9 cellular contexts compared by ENCODE assay signal in the genomic region with DNA sequence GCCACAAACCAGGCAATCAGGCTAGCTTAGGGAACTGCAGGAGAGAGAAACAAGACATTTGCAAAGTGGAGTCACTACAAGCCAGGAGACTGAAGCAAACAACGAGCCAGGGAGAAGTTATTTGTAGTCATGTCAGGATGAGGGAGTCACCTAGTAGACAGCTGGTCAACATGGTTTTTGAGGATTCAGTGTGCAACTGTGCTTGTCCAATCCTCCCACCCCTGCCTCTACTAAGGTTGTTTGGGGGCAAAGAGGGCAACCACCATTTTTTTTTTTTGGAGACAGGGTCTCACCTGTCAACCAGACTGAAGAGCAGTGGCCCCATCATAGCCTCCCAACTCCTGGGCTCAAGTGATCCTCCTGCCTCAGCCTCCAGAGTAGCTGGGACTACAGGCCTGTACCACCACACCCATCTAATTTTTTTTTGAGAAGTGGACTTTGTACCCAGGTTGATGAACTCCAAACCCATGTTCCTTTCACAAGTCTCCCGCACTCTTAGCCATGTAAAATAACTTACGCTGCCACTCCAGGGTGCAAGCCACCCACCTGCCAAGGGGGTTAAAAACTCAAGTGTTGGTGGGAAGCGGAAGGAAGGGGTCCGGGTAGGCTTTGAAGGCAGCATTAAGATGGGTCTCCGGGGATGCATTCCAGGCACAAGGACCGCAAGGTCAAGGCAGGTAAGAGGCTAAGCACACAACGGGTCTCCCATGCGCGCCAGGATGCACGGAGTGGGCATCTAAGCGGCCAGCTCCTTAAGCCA. TPM values are rescaled to one million over a fixed set of nuclear protein-coding genes. Genes with fewer than 3 reads are reported as not detected.
DNase-seq lines count a peak whose midpoint lies in the region; ATAC-seq and TF ChIP-seq lines count a peak whose summit lies in the region.
"Had no signal": no experiment of that assay in that cellular context is flagged by ENCODE, and none has a peak within 500 bp of the region (broad histone marks: within the 10 kb centered on the region; RNA-seq: fewer than 3 reads in every experiment).

No MANE protein-coding gene starts in this region.

- peak overlapping the region; percentile 80 to 87 for H3K9ac ChIP-seq in colonic mucosa (ENCODE audit: low read depth in 2 of 2, low read length in 2 of 2)

- H3K4me3 ChIP-seq in AG09309 (ENCODE audit: control insufficient read depth, low read depth, low read length) (peak overlapping the region; percentile 77), colonic mucosa (peak overlapping the region; percentile 77)

- intact Hi-C loops in colonic mucosa (cut with DNase I): loop anchor here (2.0 kb wide), 1 partner anchor 282 kb away; a partner anchor contains a TSS

- H3K4me3 Mint-ChIP-seq in naive B cell: peak overlapping the region; percentile 93 to 99 (median 97)

- no peak for ATAC-seq in naive B cell (ENCODE audit: low read depth in 2 of 2)
- no peak for ATAC-seq in esophagus mucosa

- H3K9me3 ChIP-seq in KOPT-K1 (ENCODE audit: insufficient read depth, low read length, poor library complexity, severe bottlenecking): no peaks in the 10 kb centered on the region
- no peaks in the 10 kb centered on the region for H3K9me3 ChIP-seq in colonic mucosa

- peaks cover 18% of the 10 kb centered on the region for H3K4me1 ChIP-seq in colonic mucosa

- TF ChIP-seq CTCF in AG09309 (IDR thresholded peaks at IDR 0.05; ENCODE audit: control insufficient read depth, insufficient read depth, low read depth, low read length, missing control alignments) (no peak), colonic mucosa (IDR thresholded peaks at IDR 0.05) (no peak)

- H3K27me3 Mint-ChIP-seq in naive B cell: no peaks in the 10 kb centered on the region

- H3K36me3 ChIP-seq in KOPT-K1 (ENCODE audit: insufficient read depth, low read length): peaks cover 54% of the 10 kb centered on the region
- H3K36me3 ChIP-seq in colonic mucosa: peaks cover 20% of the 10 kb centered on the region

- H3K27ac ChIP-seq in KOPT-K1 (ENCODE audit: low read depth, low read length, poor library complexity, severe bottlenecking) (peak overlapping the region; percentile 90), colonic mucosa (peak overlapping the region; percentile 81)

- peak overlapping the region; percentile 47 to 99 (median 93) for H3K27ac Mint-ChIP-seq in naive B cell

- no peak for DNase-seq in AG09309 (ENCODE audit: low read depth)
- no peak for DNase-seq in colonic mucosa
- no peak for DNase-seq in naive B cell
- no peak for DNase-seq in islet precursor cell
- DNase-seq in H4 (ENCODE audit: low spot score): no peak
- DNase-seq in stimulated activated CD4-positive, alpha-beta T cell treated with anti-CD3 and anti-CD28 coated beads, Interleukin-2, amount 100 ng/mL, for 48 hours: no peak

- no peaks in the 10 kb centered on the region for H3K9me3 Mint-ChIP-seq in naive B cell

- peaks cover 0 to 11% of the 10 kb centered on the region in 2 donors for H3K36me3 Mint-ChIP-seq in naive B cell

- H3K27me3 ChIP-seq in colonic mucosa: no peaks in the 10 kb centered on the region

- H3K4me1 Mint-ChIP-seq in naive B cell: peaks cover 19 to 38% (median 36%) of the 10 kb centered on the region in 3 donors

RNA-seq across cellular contexts. Expression of a gene that starts 1.0 kb away (rescaled TPM):
- total RNA-seq in colonic mucosa: 1,000 to 10,000 TPM in 1 of 2 donors, 100 to 1,000 TPM in 1; 890 to 1,374 TPM
- 1,000 to 10,000 TPM; 1,156 to 2,054 (median 1,907) TPM for polyA plus RNA-seq in naive B cell (ENCODE audit: low read depth in 6 of 6)
- 2,412 and 2,808 TPM in 2 replicates for total RNA-seq in H4 (2014; rRNA removed; shearing (Covaris generic))
- 1,741 TPM for total RNA-seq in esophagus mucosa

RNA-seq across cellular contexts. Expression of a gene that starts 1.2 kb away (rescaled TPM):
- total RNA-seq in colonic mucosa (10 to 100 TPM; 50.0 to 61.5 TPM), esophagus mucosa (59.3 TPM)
- polyA plus RNA-seq in naive B cell (ENCODE audit: low read depth in 6 of 6): 10 to 100 TPM; 44.1 to 71.6 (median 58.0) TPM
- total RNA-seq in H4 (2014; rRNA removed; shearing (Covaris generic)): 22.1 and 35.7 TPM in 2 replicates

RNA-seq across cellular contexts. Expression of a gene that starts 7.5 kb away (rescaled TPM):
- total RNA-seq in colonic mucosa: not detected
- polyA plus RNA-seq in naive B cell (ENCODE audit: low read depth in 6 of 6): not detected
- not detected in 2 replicates for total RNA-seq in H4 (2014; rRNA removed; shearing (Covaris generic))
- total RNA-seq in esophagus mucosa: not detected
- total RNA-seq: lung microvascular endothelial cell had no signal
